In genomic region chr12:95116773-95117172, GRCh38 we compare ENCODE assay signal across 8 cellular contexts. TPM values are rescaled to one million over a fixed set of nuclear protein-coding genes. Genes with fewer than 3 reads are reported as not detected.
A peak's percentile ranks its signal among the peaks of the same experiment; 100 is the strongest.
DNase-seq lines count a peak whose midpoint lies in the region; ATAC-seq and TF ChIP-seq lines count a peak whose summit lies in the region.

No MANE protein-coding gene starts in this region.

- no peak overlapping the region for H2BK5ac ChIP-seq in trophoblast cell (ENCODE audit: low read depth, low read length, poor library complexity)

- H4K8ac ChIP-seq in trophoblast cell (ENCODE audit: low read depth, low read length), result no peak overlapping the region

- H3K27me3 ChIP-seq in esophagus (ENCODE audit: control insufficient read depth in 1 of 2, insufficient read depth in 2 of 2, low read length in 2 of 2), result no peaks in the 10 kb centered on the region
- H3K27me3 ChIP-seq in trophoblast cell (ENCODE audit: insufficient read depth, low read length), result no peaks in the 10 kb centered on the region

- H3K4me3 Mint-ChIP-seq in type B pancreatic cell, result no peak overlapping the region

- H4K12ac ChIP-seq in trophoblast cell (ENCODE audit: low read depth, low read length), result no peak overlapping the region

- peaks cover 8% of the 10 kb centered on the region for H3K4me1 Mint-ChIP-seq in type B pancreatic cell (ENCODE audit: unreplicated experiment)

- no peak overlapping the region for H2BK12ac ChIP-seq in trophoblast cell (ENCODE audit: low read length)

- H3K4me3 ChIP-seq in esophagus (ENCODE audit: low read depth in 1 of 2, low read length in 2 of 2), result peak overlapping the region in 1 of 2 donors; percentile 23
- H3K4me3 ChIP-seq in trophoblast cell (ENCODE audit: low read depth, low read length), result no peak overlapping the region

- H3K4me2 ChIP-seq in trophoblast cell (ENCODE audit: low read length), result no peak overlapping the region

- WGBS in esophagus, 2 donors, result 38 to 49% methylated on average over 3 of the region's 3 CpGs
- WGBS in trophoblast cell (ENCODE audit: extremely low coverage, insufficient coverage, insufficient read length), result no CpG with 5 or more reads among the region's 3 CpGs

- no peaks in the 10 kb centered on the region for H3K36me3 Mint-ChIP-seq in activated naive CD4-positive, alpha-beta T cell treated with anti-CD3 and anti-CD28 coated beads, Interleukin-2, amount 50 U/mL, for 72 hours
- peaks cover 5% of the 10 kb centered on the region for H3K36me3 Mint-ChIP-seq in type B pancreatic cell

- no peaks in the 10 kb centered on the region for H3K9me3 ChIP-seq in esophagus (ENCODE audit: control insufficient read depth in 2 of 2, insufficient read depth in 1 of 2, low read depth in 1 of 2, low read length in 1 of 2)
- H3K9me3 ChIP-seq in trophoblast cell (ENCODE audit: insufficient read depth, low read depth, low read length), result no peaks in the 10 kb centered on the region

- peak; percentile 66 to 79 for ATAC-seq in activated naive CD4-positive, alpha-beta T cell treated with anti-CD3 and anti-CD28 coated beads, Interleukin-2, amount 50 U/mL, for 72 hours
- ATAC-seq in HG03378 (IDR thresholded peaks at IDR 0.05; ENCODE audit: unreplicated experiment), result peak; percentile 44

- H2AK5ac ChIP-seq in trophoblast cell (ENCODE audit: low read length), result no peak overlapping the region

- H3K27ac Mint-ChIP-seq in activated naive CD4-positive, alpha-beta T cell treated with anti-CD3 and anti-CD28 coated beads, Interleukin-2, amount 50 U/mL, for 72 hours, result no peak overlapping the region
- H3K27ac Mint-ChIP-seq in type B pancreatic cell, result peak overlapping the region; percentile 39

- H3K79me2 ChIP-seq in trophoblast cell (ENCODE audit: control insufficient read depth, insufficient read depth, low read length, poor library complexity), result no peaks in the 10 kb centered on the region

- no peak overlapping the region for H2BK120ac ChIP-seq in trophoblast cell (ENCODE audit: insufficient read depth, low read length, poor library complexity)

- no peak overlapping the region for H3K4ac ChIP-seq in trophoblast cell (ENCODE audit: low read depth, low read length)

- no peak overlapping the region for H2AFZ ChIP-seq in trophoblast cell (ENCODE audit: insufficient read depth, low read length, poor library complexity)

- no peaks in the 10 kb centered on the region for H3K9me3 Mint-ChIP-seq in activated naive CD4-positive, alpha-beta T cell treated with anti-CD3 and anti-CD28 coated beads, Interleukin-2, amount 50 U/mL, for 72 hours
- no peaks in the 10 kb centered on the region for H3K9me3 Mint-ChIP-seq in type B pancreatic cell

- no peak for TF ChIP-seq CTCF in type B pancreatic cell (conservative IDR thresholded peaks at IDR 0.05)

- H3K18ac ChIP-seq in trophoblast cell (ENCODE audit: low read length), result no peak overlapping the region

- no peaks in the 10 kb centered on the region for H3K79me1 ChIP-seq in trophoblast cell (ENCODE audit: low read length)

- H3K27me3 Mint-ChIP-seq in type B pancreatic cell, result no peaks in the 10 kb centered on the region

- peak overlapping the region; percentile 22 to 67 for H3K27ac ChIP-seq in esophagus (ENCODE audit: low read depth in 2 of 2, low read length in 1 of 2)
- no peak overlapping the region for H3K27ac ChIP-seq in trophoblast cell (ENCODE audit: low read depth, low read length)

- no peak overlapping the region for H3K23ac ChIP-seq in trophoblast cell (ENCODE audit: low read length)

- DNase-seq in activated naive CD4-positive, alpha-beta T cell treated with anti-CD3 and anti-CD28 coated beads, Interleukin-2, amount 50 U/mL, for 72 hours (ENCODE audit: low spot score in 2 of 2), result no peak
- no peak for DNase-seq in activated naive CD4-positive, alpha-beta T cell (lab: John Stamatoyannopoulos, UW)
- no peak for DNase-seq in type B pancreatic cell (ENCODE audit: extremely low spot score, unreplicated experiment)
- no peak for DNase-seq in effector CD4-positive, alpha-beta T cell
- DNase-seq in GF-D8 (lab: John Stamatoyannopoulos, UW), result no peak
- DNase-seq in trophoblast cell, result no peak

- H3K14ac ChIP-seq in trophoblast cell (ENCODE audit: low read length), result no peak overlapping the region

- peaks cover 0 to 2% of the 10 kb centered on the region in 2 donors for H3K36me3 ChIP-seq in esophagus (ENCODE audit: control insufficient read depth in 2 of 2, insufficient read depth in 2 of 2, low read length in 1 of 2)
- peaks cover 15 to 16% of the 10 kb centered on the region in 2 experiments for H3K36me3 ChIP-seq in trophoblast cell (ENCODE audit: control insufficient read depth in 1 of 2, insufficient read depth in 2 of 2, low read length in 2 of 2)

- H4K91ac ChIP-seq in trophoblast cell (ENCODE audit: low read depth, low read length), result no peak overlapping the region

- H3K9ac ChIP-seq in trophoblast cell (ENCODE audit: low read length), result no peak overlapping the region

- no peaks in the 10 kb centered on the region for H3K4me1 ChIP-seq in esophagus (ENCODE audit: control insufficient read depth in 2 of 2, insufficient read depth in 2 of 2, low read length in 1 of 2)
- peaks cover 0 to 5% of the 10 kb centered on the region in 2 experiments for H3K4me1 ChIP-seq in trophoblast cell (ENCODE audit: control insufficient read depth in 1 of 2, insufficient read depth in 2 of 2, low read length in 2 of 2)

RNA-seq across cellular contexts. Expression of gene NR2C1, which starts 43.4 kb away (rescaled TPM):
- total RNA-seq in activated naive CD4-positive, alpha-beta T cell treated with anti-CD3 and anti-CD28 coated beads, Interleukin-2, amount 50 U/mL, for 72 hours, result 10 to 100 TPM; 32.3 to 36.9 TPM
- 10 to 100 TPM; 10.1 to 28.7 TPM for polyA plus RNA-seq in esophagus
- 26.0 and 51.5 TPM in 2 replicates for total RNA-seq in type B pancreatic cell (ENCODE audit: low replicate concordance)
- polyA plus RNA-seq in trophoblast cell (2013), result 64.4 and 66.8 TPM in 2 replicates
